In genomic region chrX:24200133-24200532, GRCh38 we compare ENCODE assay signal across 14 cellular contexts. TPM values are rescaled to one million over a fixed set of nuclear protein-coding genes. Genes with fewer than 3 reads are reported as not detected.
A peak's percentile ranks its signal among the peaks of the same experiment; 100 is the strongest.
DNase-seq lines count a peak whose midpoint lies in the region; ATAC-seq, FAIRE-seq and TF ChIP-seq lines count a peak whose summit lies in the region.
"Had no signal": no experiment of that assay in that cellular context is flagged by ENCODE, and none has a peak within 500 bp of the region (broad histone marks: within the 10 kb centered on the region; RNA-seq: fewer than 3 reads in every experiment).

No MANE protein-coding gene starts in this region.

- H2AFZ ChIP-seq in GM12878 (ENCODE audit: control insufficient read depth, low read depth, low read length): no peak overlapping the region
- H2AFZ ChIP-seq in neuronal stem cell (ENCODE audit: low read length): no peak overlapping the region

- no peak for DNase-seq in activated CD4-positive, alpha-beta T cell treated with anti-CD3 and anti-CD28 coated beads for 36 hours
- DNase-seq in activated CD4-positive, alpha-beta T cell treated with anti-CD3 and anti-CD28 coated beads for 1 hour: no peak
- DNase-seq in GM19239 (ENCODE audit: insufficient read length, low spot score) (no peak), GM12878 (ENCODE audit: low read depth, low spot score) (no peak), natural killer cell (no peak), neuronal stem cell (ENCODE audit: low spot score) (no peak), SKM-1 treated with dmso at 0.1 percent for 144 hours (lab: John Stamatoyannopoulos, UW; ENCODE audit: unreplicated experiment) (no peak), tibial nerve (ENCODE audit: low spot score in 2 of 2) (no peak)
- DNase-seq: activated CD8-positive, alpha-beta memory T cell treated with anti-CD3 and anti-CD28 coated beads, Interleukin-2, amount 50 U/mL, for 4 hours; anterior cingulate cortex; esophagus squamous epithelium; left cardiac atrium; NCI-H446 treated with DMSO at 0.1 percent for 48 hours had no signal

- no peak for TF ChIP-seq CTCF in GM12878 (IDR thresholded peaks at IDR 0.05 in 2 of 3, conservative IDR thresholded peaks at IDR 0.05 in 1 of 3; ENCODE audit: control insufficient read depth in 2 of 3, extremely low read depth in 1 of 3, insufficient read depth in 1 of 3, low read depth in 3 of 3, low read length in 3 of 3)
- no peak for TF ChIP-seq CTCF in natural killer cell (IDR thresholded peaks at IDR 0.05)
- TF ChIP-seq CTCF in tibial nerve (IDR thresholded peaks at IDR 0.05): no peak

- no peak for ATAC-seq in activated CD4-positive, alpha-beta T cell treated with anti-CD3 and anti-CD28 coated beads for 36 hours
- peak; percentile 62 for ATAC-seq in GM12878
- no peak for ATAC-seq in natural killer cell
- ATAC-seq: left cardiac atrium had no signal

- H3K4me1 ChIP-seq in GM12878 (ENCODE audit: control insufficient read depth, insufficient read depth, low read length) (peaks cover 2% of the 10 kb centered on the region; the same call in 1 of the 2 replicates), neuronal stem cell (ENCODE audit: control insufficient read depth in 2 of 2, insufficient read depth in 1 of 2, low read depth in 1 of 2, low read length in 2 of 2) (no peaks in the 10 kb centered on the region), tibial nerve (peaks cover 0 to 14% (median 3%) of the 10 kb centered on the region in 4 donors)

- H3K4me2 ChIP-seq in GM12878 (ENCODE audit: control insufficient read depth, insufficient read depth): no peak overlapping the region
- H3K4me2 ChIP-seq in neuronal stem cell (ENCODE audit: insufficient read depth, low read length, poor library complexity, severe bottlenecking): no peak overlapping the region

- H3K9me3 ChIP-seq in GM12878 (replicated peaks; ENCODE audit: control insufficient read depth, insufficient read depth, low read length) (no peaks in the 10 kb centered on the region), neuronal stem cell (replicated peaks in 1 of 2; ENCODE audit: control insufficient read depth in 2 of 2, insufficient read depth in 1 of 2, low read depth in 1 of 2, low read length in 2 of 2) (no peaks in the 10 kb centered on the region), tibial nerve (no peaks in the 10 kb centered on the region)
- H3K9me3 ChIP-seq: esophagus squamous epithelium had no signal

- no peak overlapping the region for H4K91ac ChIP-seq in neuronal stem cell (ENCODE audit: low read depth, low read length, poor library complexity)

- H3K9me3 Mint-ChIP-seq in activated CD4-positive, alpha-beta T cell treated with anti-CD3 and anti-CD28 coated beads for 36 hours (ENCODE audit: low read depth): no peaks in the 10 kb centered on the region
- H3K9me3 Mint-ChIP-seq in natural killer cell: no peaks in the 10 kb centered on the region

- CTCF ChIA-PET in activated CD4-positive, alpha-beta T cell treated with anti-CD3 and anti-CD28 coated beads for 36 hours (lab: Charles Lee): interaction anchor here (1.0 kb wide), 1 partner anchor 17 kb away, joined by 4 read pairs; no protein-coding TSS in a partner anchor
- CTCF ChIA-PET in GM12878 (lab: Yijun Ruan, JAX): interaction anchor here (1.3 to 1.6 kb wide), 2 partner anchors 17 to 42 kb away, joined by 3 read pairs; no protein-coding TSS in a partner anchor

- H3K27ac ChIP-seq in GM12878 (ENCODE audit: control insufficient read depth, insufficient read depth): no peak overlapping the region
- no peak overlapping the region for H3K27ac ChIP-seq in neuronal stem cell (replicated peaks; ENCODE audit: low read length)
- no peak overlapping the region for H3K27ac ChIP-seq in tibial nerve
- H3K27ac ChIP-seq: esophagus squamous epithelium had no signal

- H3K27me3 ChIP-seq in GM12878 (replicated peaks in 1 of 2; ENCODE audit: control insufficient read depth in 2 of 2, insufficient read depth in 2 of 2, low read length in 1 of 2): no peaks in the 10 kb centered on the region
- H3K27me3 ChIP-seq in neuronal stem cell (ENCODE audit: control insufficient read depth in 3 of 3, insufficient read depth in 3 of 3, low read depth in 1 of 3, low read length in 3 of 3): no peaks in the 10 kb centered on the region
- H3K27me3 ChIP-seq in tibial nerve: no peaks in the 10 kb centered on the region
- H3K27me3 ChIP-seq: esophagus squamous epithelium had no signal

- POLR2A ChIA-PET in activated CD4-positive, alpha-beta T cell treated with anti-CD3 and anti-CD28 coated beads for 36 hours (lab: Charles Lee): interaction anchor here (0.7 to 1.2 kb wide), 2 partner anchors 31 to 280 kb away, joined by 3 read pairs; no protein-coding TSS in a partner anchor
- POLR2A ChIA-PET in GM12878 (lab: Charles Lee): interaction anchor here (0.7 to 1.2 kb wide), 2 partner anchors 12 to 117 kb away, joined by 3 to 4 read pairs; no protein-coding TSS in a partner anchor

- no peaks in the 10 kb centered on the region for H4K20me1 ChIP-seq in GM12878 (ENCODE audit: control insufficient read depth, insufficient read depth)

- H3K36me3 Mint-ChIP-seq in activated CD4-positive, alpha-beta T cell treated with anti-CD3 and anti-CD28 coated beads for 36 hours (ENCODE audit: low read depth): peaks cover 26% of the 10 kb centered on the region
- H3K36me3 Mint-ChIP-seq in natural killer cell: no peaks in the 10 kb centered on the region

- no peak overlapping the region for H2BK5ac ChIP-seq in neuronal stem cell (ENCODE audit: low read length)

- H3K79me1 ChIP-seq in neuronal stem cell (ENCODE audit: low read depth, low read length): peaks cover 2% of the 10 kb centered on the region

- 71% methylated on average over 2 of the region's 2 CpGs for WGBS in GM12878 (ENCODE audit: insufficient coverage, insufficient replicate concordance, low lambda C conversion rate, missing lambda C conversion rate)
- no CpG with 5 or more reads among the region's 2 CpGs for whole genome bisulfite sequencing in neuronal stem cell (ENCODE audit: extremely low coverage in 2 of 2, insufficient read length in 2 of 2, insufficient replicate concordance in 1 of 2), 2 donors
- WGBS in tibial nerve, 2 donors: 48 to 77% methylated on average over 2 of the region's 2 CpGs

- no peak overlapping the region for H4K8ac ChIP-seq in neuronal stem cell (ENCODE audit: low read depth, low read length)

- SMC1A ChIA-PET in GM12878 (lab: Charles Lee; ENCODE audit: uncharacterized antibody, unreplicated experiment): interaction anchor here (0.9 to 1.7 kb wide), 3 partner anchors 10 to 299 kb away, joined by 3 to 7 read pairs (median 3); no protein-coding TSS in a partner anchor

- no peak overlapping the region for H2BK15ac ChIP-seq in neuronal stem cell (ENCODE audit: low read length)

- no peak overlapping the region for H2BK120ac ChIP-seq in neuronal stem cell (ENCODE audit: low read depth, low read length)

- no peak overlapping the region for H3K14ac ChIP-seq in neuronal stem cell (ENCODE audit: low read length)

- TF ChIP-seq EP300 in GM12878 (IDR thresholded peaks at IDR 0.05; ENCODE audit: borderline replicate concordance in 1 of 2, control insufficient read depth in 1 of 2, low read depth in 2 of 2, low read length in 2 of 2): no peak
- TF ChIP-seq EP300 in tibial nerve (IDR thresholded peaks at IDR 0.05): no peak

- RAD21 ChIA-PET in GM12878 (lab: Charles Lee; ENCODE audit: unreplicated experiment): interaction anchor here (0.5 kb wide), 1 partner anchor 36 kb away, joined by 3 read pairs; no protein-coding TSS in a partner anchor

- no TSS peak for BruUV-seq in GM12878 (replicated peaks; lab: Mats Ljungman, UMichigan)

- peaks cover 56% of the 10 kb centered on the region for H3K79me2 ChIP-seq in GM12878 (ENCODE audit: control insufficient read depth, insufficient read depth, low read length)

- no peaks in the 10 kb centered on the region for H3K27me3 Mint-ChIP-seq in activated CD4-positive, alpha-beta T cell treated with anti-CD3 and anti-CD28 coated beads for 36 hours
- H3K27me3 Mint-ChIP-seq in natural killer cell (ENCODE audit: low read depth in 2 of 2): no peaks in the 10 kb centered on the region

- no peak overlapping the region for H3K23ac ChIP-seq in neuronal stem cell (ENCODE audit: low read depth, low read length, poor library complexity)

- no peak overlapping the region for H2AK5ac ChIP-seq in neuronal stem cell (ENCODE audit: low read depth, low read length)

- FAIRE-seq in GM19239 (lab: Jason Lieb, UNC) (peak; percentile 26), GM12878 (lab: Jason Lieb, UNC) (no peak)
- FAIRE-seq: GM12891 had no signal

- H3K4ac ChIP-seq in neuronal stem cell (ENCODE audit: low read length): no peak overlapping the region

- intact Hi-C loops in activated CD4-positive, alpha-beta T cell treated with anti-CD3 and anti-CD28 coated beads for 36 hours (cut with DNase I, micrococcal nuclease): loop anchor here in 1 of 2 experiments (5.0 kb wide), 1 partner anchor 33 kb away; no protein-coding TSS in a partner anchor
- intact Hi-C loops in GM12878 (cut with micrococcal nuclease; ENCODE audit: unreplicated experiment) (no loop called here), natural killer cell (cut with micrococcal nuclease) (no loop called here)

- H3K27ac Mint-ChIP-seq in activated CD4-positive, alpha-beta T cell treated with anti-CD3 and anti-CD28 coated beads for 36 hours: peak overlapping the region; percentile 69
- peak overlapping the region; percentile 35 to 67 for H3K27ac Mint-ChIP-seq in natural killer cell

- no peak for TF ChIP-seq RAD21 in GM12878 (IDR thresholded peaks at IDR 0.05; ENCODE audit: insufficient read depth, low read depth, low read length)

- no peak overlapping the region for H3K18ac ChIP-seq in neuronal stem cell (ENCODE audit: low read length)

- H3K4me3 Mint-ChIP-seq in activated CD4-positive, alpha-beta T cell treated with anti-CD3 and anti-CD28 coated beads for 36 hours: peak overlapping the region; percentile 8
- peak overlapping the region; percentile 4 for H3K4me3 Mint-ChIP-seq in natural killer cell

- no peak overlapping the region for H2BK12ac ChIP-seq in neuronal stem cell (ENCODE audit: low read length)

- H3K9ac ChIP-seq in GM12878 (ENCODE audit: control insufficient read depth, insufficient read depth, low read length) (no peak overlapping the region), neuronal stem cell (ENCODE audit: low read depth, low read length, poor library complexity) (no peak overlapping the region)

- in situ Hi-C loops in GM12878 (cut with MboI): no loop called here

- peaks cover 15% of the 10 kb centered on the region in 2 experiments for H3K36me3 ChIP-seq in GM12878 (ENCODE audit: control insufficient read depth in 2 of 2, insufficient read depth in 2 of 2, low read length in 1 of 2)
- H3K36me3 ChIP-seq in neuronal stem cell (replicated peaks in 1 of 2; ENCODE audit: control insufficient read depth in 2 of 2, insufficient read depth in 2 of 2, low read length in 2 of 2): peaks cover 4 to 67% of the 10 kb centered on the region in 2 donors
- H3K36me3 ChIP-seq in tibial nerve: no peaks in the 10 kb centered on the region

- H3K4me1 Mint-ChIP-seq in activated CD4-positive, alpha-beta T cell treated with anti-CD3 and anti-CD28 coated beads for 36 hours: peaks cover 58% of the 10 kb centered on the region
- peaks cover 62 to 82% of the 10 kb centered on the region in 2 donors for H3K4me1 Mint-ChIP-seq in natural killer cell

- H3K4me3 ChIP-seq in GM12878: no peak overlapping the region
- H3K4me3 ChIP-seq in neuronal stem cell (ENCODE audit: low read length in 2 of 2): no peak overlapping the region
- no peak overlapping the region for H3K4me3 ChIP-seq in tibial nerve
- H3K4me3 ChIP-seq: esophagus squamous epithelium had no signal

- no peak for TF ChIP-seq POLR2A in GM12878 (IDR thresholded peaks at IDR 0.05; ENCODE audit: low read depth, low read length)
- no peak for TF ChIP-seq POLR2A in tibial nerve (IDR thresholded peaks at IDR 0.05)

RNA-seq across cellular contexts. Expression of gene ZFX, which starts 50.6 kb away (rescaled TPM):
- 10 to 100 TPM; 34.0 to 37.9 TPM for total RNA-seq in activated CD4-positive, alpha-beta T cell treated with anti-CD3 and anti-CD28 coated beads for 36 hours
- 78.0 and 85.0 TPM in 2 replicates for total RNA-seq in GM12878 (2013; cell fraction: nucleolus; rRNA removed)
- total RNA-seq in GM12878 (2014; rRNA removed) (26.6 and 27.2 TPM in 2 replicates), GM12878 (2014; rRNA removed; fragmentation: Illumina TruSeq; extraction: Trizol) (32.0 and 33.4 TPM in 2 replicates), GM12878 (2021) (36.7 and 40.9 TPM in 2 replicates), natural killer cell (100 to 1,000 TPM in 1 of 3 donors, 10 to 100 TPM in 2; 60.9 to 123 (median 63.0) TPM), tibial nerve (100 to 1,000 TPM in 1 of 4 donors, 10 to 100 TPM in 3; 30.4 to 136 (median 33.3) TPM)
- 15.3 TPM for polyA plus RNA-seq in GM12878 (2011; ENCODE audit: low read depth)
- polyA plus RNA-seq in GM12878 (2011; rRNA removed) (26.0 and 30.2 TPM in 2 replicates), GM12878 (2014; fragmentation: Illumina TruSeq; extraction: Trizol) (17.9 and 18.8 TPM in 2 replicates), GM12878 (2014; fragmentation: Nextera tagmentation; extraction: Ambion mirVana) (10 to 100 TPM in 1 of 2 experiments, 1 to 10 TPM in 1; 6.8 to 17.8 TPM), GM12878 (2014; rRNA removed) (16.3 and 17.4 TPM in 2 replicates), GM12878 (2016; fragmentation: Nextera tagmentation; extraction: Ambion mirVana) (10 to 100 TPM; 23.5 to 25.7 TPM)
- 12.2 and 14.1 TPM in 2 replicates for polyA plus RNA-seq in GM12878 (2011; cell fraction: cytosol; rRNA removed)
- polyA plus RNA-seq in GM12878 (2011; cell fraction: nucleus; rRNA removed): 21.4 and 21.7 TPM in 2 replicates
- 14.3 and 18.4 TPM in 2 replicates for polyA plus RNA-seq in GM12878 (2012)
- polyA minus RNA-seq in GM12878 (2011; rRNA and poly(A)+ RNA removed): 74.5 and 136 TPM in 2 replicates
- polyA minus RNA-seq in GM12878 (2011; cell fraction: cytosol; rRNA and poly(A)+ RNA removed): 30.3 and 39.6 TPM in 2 replicates
- 28.9 and 43.2 TPM in 2 replicates for polyA minus RNA-seq in GM12878 (2011; cell fraction: nucleus; rRNA and poly(A)+ RNA removed)
- polyA plus RNA-seq in neuronal stem cell (2013, experiment 1 of 2): 9.8 TPM
- polyA plus RNA-seq in neuronal stem cell (2013, experiment 2 of 2): 10.2 TPM
